Comparison of ENCODE assay signal across 8 cellular contexts in the genomic region with DNA sequence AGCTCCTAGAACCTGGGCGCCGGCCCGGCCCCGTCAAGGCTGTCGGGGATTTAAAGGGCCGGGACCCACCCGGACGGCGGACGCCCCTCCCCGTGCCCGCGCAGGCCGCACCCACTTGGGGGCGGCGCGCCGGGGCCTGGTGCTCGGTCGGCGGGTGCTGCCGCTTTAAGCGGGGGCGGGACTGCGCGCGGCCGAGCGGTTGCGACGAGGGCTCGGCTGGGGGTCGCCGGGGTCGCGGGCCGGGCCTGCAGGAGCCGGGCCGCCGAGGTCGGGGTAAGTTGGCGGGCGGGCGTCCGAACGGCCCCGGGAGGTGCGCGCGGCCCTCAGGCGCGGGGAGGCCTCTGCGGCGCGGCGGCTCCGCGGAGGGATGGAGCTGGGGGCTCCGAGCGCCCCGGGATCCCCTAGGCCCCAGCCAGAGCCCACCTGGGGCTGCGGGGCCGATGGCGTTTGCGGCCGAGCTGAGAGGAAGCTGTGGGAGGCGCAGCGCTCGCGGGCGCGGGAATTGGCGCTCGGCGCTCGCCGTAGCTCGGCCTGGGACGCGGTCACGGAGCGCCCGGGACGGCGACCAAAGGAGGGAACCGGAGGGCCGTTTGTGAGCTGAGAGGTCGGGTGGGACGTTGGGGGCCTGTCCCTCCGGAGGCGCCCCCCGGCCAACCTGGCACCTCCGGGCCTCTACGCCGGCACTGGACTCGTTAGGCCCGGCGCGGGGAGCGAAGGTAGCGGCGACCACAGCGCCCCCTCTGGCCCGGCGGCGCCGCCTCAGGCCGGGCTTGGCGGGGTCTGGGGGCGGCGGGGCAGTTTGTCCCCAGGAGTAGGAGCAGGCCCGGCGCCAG. TPM values are rescaled to one million over a fixed set of nuclear protein-coding genes. Genes with fewer than 3 reads are reported as not detected.
DNase-seq lines count a peak whose midpoint lies in the region; ATAC-seq and TF ChIP-seq lines count a peak whose summit lies in the region.

TSS of gene TRRAP (plus strand) at position 168 of the 833 bp plus-strand sequence. CDS start 2,619 bp downstream, outside the sequence.

- DNase-seq in DMS53 treated with DMSO at 0.1 percent for 48 hours (lab: John Stamatoyannopoulos, UW; ENCODE audit: unreplicated experiment) (peak; percentile 40), globus pallidus (ENCODE audit: low spot score) (peak; percentile 38), omental fat pad (ENCODE audit: low spot score) (peak; percentile 44), testis (peak; percentile 78)
- peak; percentile 85 for DNase-seq in activated naive CD4-positive, alpha-beta T cell treated with anti-CD3 and anti-CD28 coated beads, Interleukin-2, amount 50 U/mL, for 16 hours

- H3K36me3 ChIP-seq in HUES6 (ENCODE audit: control insufficient read depth, insufficient read depth, low read length) (peaks cover 29% of the 10 kb centered on the region), testis (ENCODE audit: low read depth, missing control alignments) (peaks cover 6% of the 10 kb centered on the region)

- H3K9me3 ChIP-seq in HUES6 (ENCODE audit: control insufficient read depth, insufficient read depth, low read depth, low read length) (no peaks in the 10 kb centered on the region), testis (no peaks in the 10 kb centered on the region)

- WGBS in testis, 2 donors, result 0% methylated on average over 22 to 35 of the region's 113 CpGs

- intact Hi-C loops in testis (cut with DNase I; ENCODE audit: low total_unique reads), result no loop called here

- H3K9ac ChIP-seq in HUES6 (ENCODE audit: low read length), result peak within 1 kb of the TSS; percentile 96

- H3K4me3 ChIP-seq in HUES6 (ENCODE audit: low read depth, low read length), result peak within 1 kb of the TSS; percentile 98
- peak within 1 kb of the TSS; percentile 77 to 99 for H3K4me3 ChIP-seq in testis

- H3K27me3 ChIP-seq in HUES6 (ENCODE audit: control insufficient read depth, insufficient read depth, low read length) (no peaks in the 10 kb centered on the region), testis (no peaks in the 10 kb centered on the region)

- peaks cover 6% of the 10 kb centered on the region; the same call in 1 of the 2 replicates for H3K4me1 ChIP-seq in HUES6 (ENCODE audit: control insufficient read depth, insufficient read depth, low read length)
- peaks cover 21% of the 10 kb centered on the region for H3K4me1 ChIP-seq in testis

- H3K27ac ChIP-seq in HUES6 (ENCODE audit: low read depth, low read length) (peak within 1 kb of the TSS; percentile 97), testis (peak within 1 kb of the TSS; percentile 83 to 95)

- TF ChIP-seq CTCF in omental fat pad (IDR thresholded peaks at IDR 0.05) (peak in 1 of 3 donors; percentile 78), testis (IDR thresholded peaks at IDR 0.05) (peak; percentile 85 to 96 (median 90))

- TF ChIP-seq POLR2A in Raji (IDR thresholded peaks at IDR 0.05; ENCODE audit: insufficient read depth, low read depth, low read length), result peak; percentile 54; the same call in 1 of the 2 replicates
- TF ChIP-seq POLR2A in testis (IDR thresholded peaks at IDR 0.05), result no peak

- ATAC-seq in GM21381 (IDR thresholded peaks at IDR 0.05; ENCODE audit: unreplicated experiment) (peak; percentile 65), omental fat pad (ENCODE audit: low FRiP score) (peak; percentile 93)

RNA-seq across cellular contexts. Expression of gene TRRAP, which starts in this region (rescaled TPM):
- total RNA-seq in omental fat pad (10 to 100 TPM; 27.2 to 35.8 (median 30.1) TPM), testis (100 to 1,000 TPM; 119 to 120 TPM)
- 45.6 TPM for polyA plus RNA-seq in testis (ENCODE audit: insufficient read depth, low read depth, low replicate concordance)

Comparison
In these comparisons a context has a peak if more than half of its experiments do, and no peak if none do; other contexts are left out.
1. Peak in every context shown above with its lines: DNase-seq, ATAC-seq, H3K4me3 ChIP-seq and H3K27ac ChIP-seq.